Comparison of ENCODE assay signal across 8 cellular contexts in the genomic region with DNA sequence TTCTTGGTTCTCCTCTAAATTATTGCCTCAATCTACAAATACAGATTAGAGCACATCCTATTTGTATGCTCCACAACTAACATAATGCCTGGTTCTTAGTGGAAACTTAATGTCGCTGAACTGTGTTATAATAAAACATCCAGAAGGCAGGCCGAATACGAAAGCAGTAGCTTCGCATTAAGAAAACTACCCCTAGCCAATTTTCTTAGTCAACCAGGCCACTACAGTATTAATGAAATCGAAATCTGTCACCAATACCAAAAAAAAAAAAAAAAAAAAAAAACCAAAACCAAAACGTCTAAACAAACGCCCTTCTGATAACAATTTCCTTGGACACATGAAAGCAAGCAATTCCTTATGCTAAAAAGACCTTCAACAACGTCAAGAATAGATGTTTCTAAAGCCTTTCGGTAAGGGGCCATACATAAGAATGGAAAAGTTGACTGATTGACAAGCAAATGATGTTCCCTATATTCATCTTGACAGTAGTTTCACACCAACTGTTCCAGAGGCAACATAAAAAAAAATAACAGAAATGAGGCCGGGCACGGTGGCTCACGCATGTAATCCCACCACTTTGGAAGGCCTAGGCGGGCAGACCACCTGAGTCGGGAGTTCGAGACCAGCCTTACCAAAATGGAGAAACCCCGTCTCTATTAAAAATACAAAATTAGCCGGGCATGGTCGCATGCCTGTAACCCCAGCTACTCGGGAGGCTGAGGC. TPM values are rescaled to one million over a fixed set of nuclear protein-coding genes. Genes with fewer than 3 reads are reported as not detected.
DNase-seq lines count a peak whose midpoint lies in the region; ATAC-seq and TF ChIP-seq lines count a peak whose summit lies in the region.

No MANE protein-coding gene starts in this region.

- H2AFZ ChIP-seq in HCT116 (ENCODE audit: low read depth, low read length, poor library complexity, severe bottlenecking) (no peak overlapping the region), trophoblast cell (ENCODE audit: insufficient read depth, low read length, poor library complexity) (no peak overlapping the region)

- H3K9me3 ChIP-seq in HCT116 (ENCODE audit: control insufficient read depth in 1 of 2, insufficient read depth in 1 of 2, low read depth in 1 of 2, low read length in 2 of 2) (no peaks in the 10 kb centered on the region), esophagus muscularis mucosa (no peaks in the 10 kb centered on the region), trophoblast cell (ENCODE audit: insufficient read depth, low read depth, low read length) (no peaks in the 10 kb centered on the region)

- H3K14ac ChIP-seq in trophoblast cell (ENCODE audit: low read length) = no peak overlapping the region

- CTCF ChIA-PET in HCT116 (lab: Charles Lee) = no interaction called here

- H2BK120ac ChIP-seq in trophoblast cell (ENCODE audit: insufficient read depth, low read length, poor library complexity) = no peak overlapping the region

- intact Hi-C loops in HCT116 (cut with micrococcal nuclease) = loop anchor here (2.0 kb wide), 1 partner anchor 63 kb away; no protein-coding TSS in a partner anchor
- intact Hi-C loops in esophagus muscularis mucosa (cut with DNase I) = loop anchor here (5.0 kb wide), 2 partner anchors 66 to 94 kb away; a partner anchor contains a TSS
- intact Hi-C loops in posterior cingulate gyrus (cut with DNase I) = loop anchor here (5.0 kb wide), 1 partner anchor 94 kb away; a partner anchor contains a TSS

- H2BK5ac ChIP-seq in trophoblast cell (ENCODE audit: low read depth, low read length, poor library complexity) = no peak overlapping the region

- TSS peak; percentile 62 for BruUV-seq in HCT116 (replicated peaks; lab: Mats Ljungman, UMichigan)

- RAD21 ChIA-PET in HCT116 (lab: Charles Lee; ENCODE audit: low non-redundant PET in 1 of 2, low total read pairs in 2 of 2, uncharacterized antibody in 2 of 2, unreplicated experiment in 2 of 2) = no interaction called here

- H2BK12ac ChIP-seq in trophoblast cell (ENCODE audit: low read length) = no peak overlapping the region

- H2AK5ac ChIP-seq in trophoblast cell (ENCODE audit: low read length) = no peak overlapping the region

- peak overlapping the region; percentile 92 for H3K4me3 Mint-ChIP-seq in T-helper 2 cell treated with Interferon-gamma antibody and Interleukin-4, amounts not matched to agents 5 μg/mL and 100 μg/mL, for 36 hours

- peaks cover 7 to 32% of the 10 kb centered on the region in 2 experiments; a peak in 3 of 4 replicates for H3K4me1 ChIP-seq in HCT116 (ENCODE audit: control insufficient read depth in 1 of 2, insufficient read depth in 2 of 2, low read length in 2 of 2)
- H3K4me1 ChIP-seq in esophagus muscularis mucosa = peaks cover 29 to 57% (median 51%) of the 10 kb centered on the region in 4 donors
- H3K4me1 ChIP-seq in trophoblast cell (ENCODE audit: control insufficient read depth in 1 of 2, insufficient read depth in 2 of 2, low read length in 2 of 2) = peaks cover 6 to 7% of the 10 kb centered on the region in 2 experiments

- H3K27me3 Mint-ChIP-seq in T-helper 2 cell treated with Interferon-gamma antibody and Interleukin-4, amounts not matched to agents 5 μg/mL and 100 μg/mL, for 36 hours (ENCODE audit: low read depth) = no peaks in the 10 kb centered on the region

- H3K4me3 ChIP-seq in HCT116 (replicated peaks in 1 of 2; ENCODE audit: low read depth in 1 of 2, low read length in 2 of 2) = peak overlapping the region; percentile 69 to 90
- H3K4me3 ChIP-seq in esophagus muscularis mucosa = peak overlapping the region; percentile 82 to 93 (median 88)
- no peak overlapping the region for H3K4me3 ChIP-seq in trophoblast cell (ENCODE audit: low read depth, low read length)

- peak overlapping the region; percentile 77 for H3K4me2 ChIP-seq in HCT116 (ENCODE audit: low read length)
- peak overlapping the region; percentile 58 for H3K4me2 ChIP-seq in trophoblast cell (ENCODE audit: low read length)

- no peak overlapping the region for H3K4ac ChIP-seq in trophoblast cell (ENCODE audit: low read depth, low read length)

- H3K36me3 ChIP-seq in HCT116 (ENCODE audit: control insufficient read depth in 1 of 2, insufficient read depth in 2 of 2, low read length in 2 of 2) (no peaks in the 10 kb centered on the region), esophagus muscularis mucosa (no peaks in the 10 kb centered on the region), trophoblast cell (ENCODE audit: control insufficient read depth in 1 of 2, insufficient read depth in 2 of 2, low read length in 2 of 2) (no peaks in the 10 kb centered on the region)

- 13% methylated on average over 19 of the region's 19 CpGs for WGBS in esophagus muscularis mucosa
- WGBS in trophoblast cell (ENCODE audit: extremely low coverage, insufficient coverage, insufficient read length) = no CpG with 5 or more reads among the region's 19 CpGs

- peaks cover 5% of the 10 kb centered on the region for H3K79me1 ChIP-seq in trophoblast cell (ENCODE audit: low read length)

- no peak overlapping the region for H4K12ac ChIP-seq in trophoblast cell (ENCODE audit: low read depth, low read length)

- H3K9ac ChIP-seq in HCT116 (ENCODE audit: low read length) (peak overlapping the region; percentile 86), trophoblast cell (ENCODE audit: low read length) (no peak overlapping the region)

- no peak for TF ChIP-seq POLR2A in HCT116 (IDR thresholded peaks at IDR 0.05; ENCODE audit: borderline replicate concordance, extremely low read depth, insufficient read depth, insufficient read length)
- TF ChIP-seq POLR2A in esophagus muscularis mucosa (IDR thresholded peaks at IDR 0.05; ENCODE audit: low read depth) = no peak

- H3K36me3 Mint-ChIP-seq in T-helper 2 cell treated with Interferon-gamma antibody and Interleukin-4, amounts not matched to agents 5 μg/mL and 100 μg/mL, for 36 hours (ENCODE audit: low read depth) = peaks cover 21% of the 10 kb centered on the region

- H3K79me2 ChIP-seq in HCT116 (ENCODE audit: insufficient read depth, low read length) = peaks cover 57% of the 10 kb centered on the region
- H3K79me2 ChIP-seq in trophoblast cell (ENCODE audit: control insufficient read depth, insufficient read depth, low read length, poor library complexity) = peaks cover 3% of the 10 kb centered on the region

- DNase-seq in HCT116 (ENCODE audit: low read depth, low spot score) (no peak), esophagus muscularis mucosa (ENCODE audit: extremely low spot score) (no peak), trophoblast cell (no peak), posterior cingulate gyrus (no peak), KG1 (lab: John Stamatoyannopoulos, UW) (no peak)
- DNase-seq in T-helper 2 cell treated with Interferon-gamma antibody and Interleukin-4, amounts not matched to agents 5 μg/mL and 100 μg/mL, for 36 hours (ENCODE audit: low spot score) = peak; percentile 20

- H4K8ac ChIP-seq in trophoblast cell (ENCODE audit: low read depth, low read length) = no peak overlapping the region

- H3K9me3 Mint-ChIP-seq in T-helper 2 cell treated with Interferon-gamma antibody and Interleukin-4, amounts not matched to agents 5 μg/mL and 100 μg/mL, for 36 hours = no peaks in the 10 kb centered on the region

- TF ChIP-seq CTCF in HCT116 (IDR thresholded peaks at IDR 0.05 in 2 of 3, conservative IDR thresholded peaks at IDR 0.05 in 1 of 3; ENCODE audit: borderline replicate concordance in 1 of 3, insufficient read depth in 1 of 3, low read depth in 2 of 3, low read length in 2 of 3) = no peak
- TF ChIP-seq CTCF in esophagus muscularis mucosa (IDR thresholded peaks at IDR 0.05) = no peak

- no peak for TF ChIP-seq EP300 in esophagus muscularis mucosa (IDR thresholded peaks at IDR 0.05)

- H3K18ac ChIP-seq in trophoblast cell (ENCODE audit: low read length) = no peak overlapping the region

- no peaks in the 10 kb centered on the region; the same call in 1 of the 2 replicates for H4K20me1 ChIP-seq in HCT116 (ENCODE audit: insufficient read depth)

- no peak overlapping the region for H3K23ac ChIP-seq in trophoblast cell (ENCODE audit: low read length)

- H3K27ac ChIP-seq in HCT116 (ENCODE audit: low read depth, low read length) (peak overlapping the region; percentile 87), esophagus muscularis mucosa (replicated peaks in 1 of 4) (peak overlapping the region; percentile 97 to 99 (median 98)), trophoblast cell (ENCODE audit: low read depth, low read length) (no peak overlapping the region)

- no peak for TF ChIP-seq RAD21 in HCT116 (IDR thresholded peaks at IDR 0.05; ENCODE audit: low read depth)

- no peaks in the 10 kb centered on the region for H3K27me3 ChIP-seq in HCT116 (ENCODE audit: insufficient read depth, low read length)
- H3K27me3 ChIP-seq in esophagus muscularis mucosa = no peaks in the 10 kb centered on the region
- H3K27me3 ChIP-seq in trophoblast cell (ENCODE audit: insufficient read depth, low read length) = no peaks in the 10 kb centered on the region

- H3K27ac Mint-ChIP-seq in T-helper 2 cell treated with Interferon-gamma antibody and Interleukin-4, amounts not matched to agents 5 μg/mL and 100 μg/mL, for 36 hours = peak overlapping the region; percentile 95

- POLR2A ChIA-PET in HCT116 (lab: Charles Lee) = no interaction called here

- ATAC-seq in HCT116 = no peak
- ATAC-seq in HG03097 (IDR thresholded peaks at IDR 0.05; ENCODE audit: low FRiP score, unreplicated experiment) = no peak
- ATAC-seq in GM18909 (IDR thresholded peaks at IDR 0.05; ENCODE audit: poor library complexity, unreplicated experiment) = no peak

- no peak overlapping the region for H4K91ac ChIP-seq in trophoblast cell (ENCODE audit: low read depth, low read length)

- H3K4me1 Mint-ChIP-seq in T-helper 2 cell treated with Interferon-gamma antibody and Interleukin-4, amounts not matched to agents 5 μg/mL and 100 μg/mL, for 36 hours (ENCODE audit: low read depth) = peaks cover 33% of the 10 kb centered on the region

- no peaks in the 10 kb centered on the region for H3K9me2 ChIP-seq in HCT116 (ENCODE audit: insufficient read depth)

TF ChIP-seq in HCT116, 20 proteins besides CTCF, POLR2A, EP300 and RAD21:
- TF ChIP-seq, protein P1, sequence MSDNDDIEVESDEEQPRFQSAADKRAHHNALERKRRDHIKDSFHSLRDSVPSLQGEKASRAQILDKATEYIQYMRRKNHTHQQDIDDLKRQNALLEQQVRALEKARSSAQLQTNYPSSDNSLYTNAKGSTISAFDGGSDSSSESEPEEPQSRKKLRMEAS (IDR thresholded peaks at IDR 0.05) = no peak
- TF ChIP-seq YY1 (IDR thresholded peaks at IDR 0.05; ENCODE audit: extremely low read depth, insufficient replicate concordance, low read depth, low read length) (no peak), SIN3A (IDR thresholded peaks at IDR 0.05; ENCODE audit: low read depth) (no peak), JUND (IDR thresholded peaks at IDR 0.05) (no peak)

RNA-seq across cellular contexts. Expression of a gene that starts 1.3 kb away (rescaled TPM):
- total RNA-seq in HCT116 (2021; ENCODE audit: unreplicated experiment) (22.3 TPM), esophagus muscularis mucosa (10 to 100 TPM; 24.6 to 47.2 (median 43.2) TPM)
- 5.2 and 8.7 TPM in 2 replicates for polyA plus RNA-seq in HCT116 (2012)
- polyA plus RNA-seq in trophoblast cell (2013) = 8.4 and 9.4 TPM in 2 replicates
